ENCODE assay signal across 1 cellular context in genomic region chr7:16753932-16754571, GRCh38.
TF ChIP-seq lines count a peak whose summit lies in the region.

No MANE protein-coding gene starts in this region.

TF ChIP-seq in HepG2, 621 proteins besides CTCF, POLR2A, EP300 and RAD21 (continued from another document and continues in another):
- TF ChIP-seq SOX5 (CRISPR knock-in tag; IDR thresholded peaks at IDR 0.05; ENCODE audit: borderline replicate concordance): no peak
- peak; percentile 52 for TF ChIP-seq UBTF (CRISPR knock-in tag; IDR thresholded peaks at IDR 0.05)
- TF ChIP-seq MAFG (CRISPR knock-in tag; IDR thresholded peaks at IDR 0.05): no peak
- TF ChIP-seq SSRP1 (CRISPR knock-in tag; IDR thresholded peaks at IDR 0.05): no peak
- no peak for TF ChIP-seq ELF1 (CRISPR knock-in tag; IDR thresholded peaks at IDR 0.05)
- TF ChIP-seq ZNF44 (CRISPR knock-in tag; IDR thresholded peaks at IDR 0.05): 0 out of 2 replicates have a peak, but pooled peaks have one; percentile 13
- TF ChIP-seq TBX2 (CRISPR knock-in tag; IDR thresholded peaks at IDR 0.05; ENCODE audit: borderline replicate concordance): no peak
- no peak for TF ChIP-seq KAT8 (CRISPR knock-in tag; IDR thresholded peaks at IDR 0.05)
- TF ChIP-seq AHDC1 (CRISPR knock-in tag; IDR thresholded peaks at IDR 0.05; ENCODE audit: borderline replicate concordance): peak; percentile 71
- TF ChIP-seq ARNT (IDR thresholded peaks at IDR 0.05): no peak
- TF ChIP-seq ZNF331 (CRISPR knock-in tag; IDR thresholded peaks at IDR 0.05): 0 out of 2 replicates have a peak, but pooled peaks have one; percentile 14
- TF ChIP-seq HNF1B (CRISPR knock-in tag; IDR thresholded peaks at IDR 0.05): 0 out of 2 replicates have a peak, but pooled peaks have one; percentile 16
- TF ChIP-seq SKI (IDR thresholded peaks at IDR 0.05; ENCODE audit: partially characterized antibody): no peak
- TF ChIP-seq ZNF597 (CRISPR knock-in tag; IDR thresholded peaks at IDR 0.05): no peak
- TF ChIP-seq CENPT (CRISPR knock-in tag; IDR thresholded peaks at IDR 0.05; ENCODE audit: low read depth): 0 out of 2 replicates have a peak, but pooled peaks have one; percentile 23
- TF ChIP-seq CBX1 (IDR thresholded peaks at IDR 0.05; ENCODE audit: low read depth): no peak
- no peak for TF ChIP-seq FIP1L1 (IDR thresholded peaks at IDR 0.05; ENCODE audit: borderline replicate concordance, insufficient read depth, low read depth, low read length)
- TF ChIP-seq SALL1 (CRISPR knock-in tag; IDR thresholded peaks at IDR 0.05): peak; percentile 58
- TF ChIP-seq TRAFD1 (CRISPR knock-in tag; IDR thresholded peaks at IDR 0.05; ENCODE audit: borderline replicate concordance): no peak
- no peak for TF ChIP-seq HNRNPH1 (optimal IDR thresholded peaks at IDR 0.05; ENCODE audit: low read depth, low read length)
- peak; percentile 48; the same call in 1 of the 2 replicates for TF ChIP-seq ARID2 (CRISPR knock-in tag; IDR thresholded peaks at IDR 0.05; ENCODE audit: borderline replicate concordance)
- TF ChIP-seq ZNF34 (CRISPR knock-in tag; IDR thresholded peaks at IDR 0.05; ENCODE audit: borderline replicate concordance): no peak
- TF ChIP-seq SUZ12 (IDR thresholded peaks at IDR 0.05; ENCODE audit: low read depth, low read length): no peak
- TF ChIP-seq ZNF264 (CRISPR knock-in tag; IDR thresholded peaks at IDR 0.05): no peak
- TF ChIP-seq NRL (CRISPR knock-in tag; IDR thresholded peaks at IDR 0.05; ENCODE audit: borderline replicate concordance): 0 out of 2 replicates have a peak, but pooled peaks have one; percentile 14
- TF ChIP-seq MAZ (IDR thresholded peaks at IDR 0.05; ENCODE audit: borderline replicate concordance, low read depth, low read length): no peak
- TF ChIP-seq MAZ (CRISPR knock-in tag; IDR thresholded peaks at IDR 0.05; ENCODE audit: low read depth): peak; percentile 51; the same call in 1 of the 2 replicates
- no peak; the same call in 1 of the 2 replicates for TF ChIP-seq NFKB2 (CRISPR knock-in tag; IDR thresholded peaks at IDR 0.05; ENCODE audit: borderline replicate concordance)
- TF ChIP-seq SRY (CRISPR knock-in tag; IDR thresholded peaks at IDR 0.05): peak; percentile 58; the same call in 1 of the 2 replicates
- no peak for TF ChIP-seq NONO (IDR thresholded peaks at IDR 0.05)
- peak; percentile 32; the same call in 1 of the 2 replicates for TF ChIP-seq NONO (CRISPR knock-in tag; conservative IDR thresholded peaks at IDR 0.05)
- TF ChIP-seq ZSCAN12 (CRISPR knock-in tag; IDR thresholded peaks at IDR 0.05): no peak
- peak; percentile 39; the same call in 1 of the 2 replicates for TF ChIP-seq CAMTA2 (CRISPR knock-in tag; IDR thresholded peaks at IDR 0.05; ENCODE audit: borderline replicate concordance)
- no peak for TF ChIP-seq MLXIP (CRISPR knock-in tag; IDR thresholded peaks at IDR 0.05; ENCODE audit: borderline replicate concordance)
- TF ChIP-seq ZNF891 (CRISPR knock-in tag; IDR thresholded peaks at IDR 0.05): no peak
- no peak for TF ChIP-seq ZNF282 (IDR thresholded peaks at IDR 0.05; ENCODE audit: partially characterized antibody)
- no peak for TF ChIP-seq HOXA3 (CRISPR knock-in tag; IDR thresholded peaks at IDR 0.05)
- TF ChIP-seq ZNF512B (CRISPR knock-in tag; IDR thresholded peaks at IDR 0.05; ENCODE audit: borderline replicate concordance): 0 out of 2 replicates have a peak, but pooled peaks have one; percentile 88
- no peak for TF ChIP-seq NR2F2 (IDR thresholded peaks at IDR 0.05; ENCODE audit: borderline replicate concordance, low read depth)
- no peak for TF ChIP-seq ZNF773 (CRISPR knock-in tag; IDR thresholded peaks at IDR 0.05; ENCODE audit: borderline replicate concordance)
- TF ChIP-seq POGZ (CRISPR knock-in tag; IDR thresholded peaks at IDR 0.05): no peak
- TF ChIP-seq ZNF563 (CRISPR knock-in tag; IDR thresholded peaks at IDR 0.05): 0 out of 2 replicates have a peak, but pooled peaks have one; percentile 29
- no peak for TF ChIP-seq ZNF549 (CRISPR knock-in tag; IDR thresholded peaks at IDR 0.05)
- peak; percentile 42; the same call in 1 of the 2 replicates for TF ChIP-seq ZBTB14 (CRISPR knock-in tag; IDR thresholded peaks at IDR 0.05)
- TF ChIP-seq ZNF589 (CRISPR knock-in tag; conservative IDR thresholded peaks at IDR 0.05): no peak
- no peak for TF ChIP-seq MYNN (CRISPR knock-in tag; IDR thresholded peaks at IDR 0.05; ENCODE audit: low read depth)
- TF ChIP-seq ZZZ3 (CRISPR knock-in tag; IDR thresholded peaks at IDR 0.05; ENCODE audit: borderline replicate concordance): no peak
